Comparison of ENCODE assay signal across 1 cellular context in the genomic region with DNA sequence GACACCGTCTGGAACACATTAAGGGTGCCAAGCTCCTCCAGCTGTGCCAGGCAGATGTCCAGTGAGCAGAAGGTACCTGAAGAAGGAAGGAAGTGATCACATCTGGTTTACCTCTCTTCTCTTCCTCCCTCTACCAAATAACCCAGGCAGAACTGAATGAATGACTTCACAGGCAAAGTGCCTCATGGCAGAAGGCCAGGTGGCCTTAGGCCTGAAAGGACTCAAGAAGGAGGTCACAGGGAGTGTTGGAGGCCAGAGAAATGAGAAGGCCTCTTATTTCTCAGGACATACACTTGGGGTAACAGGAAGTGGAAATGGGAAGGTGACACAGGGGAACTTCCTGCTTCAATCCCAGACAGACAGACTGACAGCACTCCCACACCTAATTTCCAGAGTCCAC.
TF ChIP-seq lines count a peak whose summit lies in the region.

No MANE protein-coding gene starts in this region.

TF ChIP-seq in IMR-90, 13 proteins besides CTCF, POLR2A, EP300 and RAD21:
- no peak for TF ChIP-seq CEBPB (IDR thresholded peaks at IDR 0.05; ENCODE audit: low read depth, low read length)
- TF ChIP-seq MAZ (IDR thresholded peaks at IDR 0.05; ENCODE audit: borderline replicate concordance, low read depth, low read length) = no peak
- no peak for TF ChIP-seq BHLHE40 (IDR thresholded peaks at IDR 0.05; ENCODE audit: low read depth, low read length)
- no peak for TF ChIP-seq FOS (IDR thresholded peaks at IDR 0.05; ENCODE audit: low read depth, low read length)
- TF ChIP-seq MXI1 (IDR thresholded peaks at IDR 0.05; ENCODE audit: borderline replicate concordance, low read depth, low read length) = no peak
- TF ChIP-seq, protein P1, sequence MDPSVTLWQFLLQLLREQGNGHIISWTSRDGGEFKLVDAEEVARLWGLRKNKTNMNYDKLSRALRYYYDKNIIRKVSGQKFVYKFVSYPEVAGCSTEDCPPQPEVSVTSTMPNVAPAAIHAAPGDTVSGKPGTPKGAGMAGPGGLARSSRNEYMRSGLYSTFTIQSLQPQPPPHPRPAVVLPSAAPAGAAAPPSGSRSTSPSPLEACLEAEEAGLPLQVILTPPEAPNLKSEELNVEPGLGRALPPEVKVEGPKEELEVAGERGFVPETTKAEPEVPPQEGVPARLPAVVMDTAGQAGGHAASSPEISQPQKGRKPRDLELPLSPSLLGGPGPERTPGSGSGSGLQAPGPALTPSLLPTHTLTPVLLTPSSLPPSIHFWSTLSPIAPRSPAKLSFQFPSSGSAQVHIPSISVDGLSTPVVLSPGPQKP (IDR thresholded peaks at IDR 0.05; ENCODE audit: borderline replicate concordance, low read depth, low read length) = no peak
